In the genomic region with DNA sequence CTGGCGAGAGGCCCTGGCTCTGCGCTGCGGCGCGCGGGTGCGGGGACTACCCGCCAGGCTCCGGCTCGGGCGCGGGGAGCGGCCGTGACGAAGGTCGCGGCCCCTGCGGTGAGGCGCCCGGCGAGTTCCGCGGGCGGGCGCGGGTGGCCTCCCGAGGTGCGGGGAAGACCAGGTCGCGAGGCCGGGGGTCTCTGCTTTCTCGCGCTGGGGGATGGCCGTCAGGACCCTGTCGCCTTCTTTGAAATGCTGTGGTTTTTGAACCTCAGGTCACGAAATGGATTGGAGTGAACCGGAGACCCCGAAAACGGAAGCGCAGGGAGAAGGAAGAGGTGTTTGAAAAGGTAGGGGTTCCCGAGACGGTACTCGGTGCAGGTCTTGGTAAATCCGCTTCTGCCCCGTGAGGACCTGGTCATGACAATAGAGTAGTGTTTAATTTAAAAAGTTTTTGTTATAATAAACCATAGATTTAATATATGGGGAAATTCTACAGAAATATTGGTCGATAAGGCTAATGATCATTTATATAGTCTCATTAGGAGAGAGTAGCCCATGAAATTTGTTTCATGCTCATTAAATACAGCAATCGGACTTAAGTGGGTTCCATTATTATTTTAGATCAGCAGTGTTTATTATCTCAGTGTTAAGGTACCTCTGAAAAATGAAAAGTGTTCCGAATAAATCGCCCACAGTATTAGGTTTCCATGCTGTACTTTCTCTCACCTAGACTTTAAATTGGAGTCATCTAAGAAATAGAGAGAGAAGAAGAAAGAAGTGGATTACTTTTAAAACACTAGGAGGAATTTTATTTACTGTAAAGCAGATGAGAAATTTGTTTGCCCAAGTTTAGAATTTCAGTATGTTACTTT, we compare ENCODE assay signal across 8 cellular contexts.
DNase-seq lines count a peak whose midpoint lies in the region; ATAC-seq and TF ChIP-seq lines count a peak whose summit lies in the region.

No MANE protein-coding gene starts in this region.

- H3K4me3 Mint-ChIP-seq in nephron progenitor cell = peak overlapping the region; percentile 95

- peak; percentile 61 for DNase-seq in activated CD8-positive, alpha-beta memory T cell treated with anti-CD3 and anti-CD28 coated beads for 24 hours
- DNase-seq in activated CD8-positive, alpha-beta memory T cell treated with anti-CD3 and anti-CD28 coated beads, Interleukin-2, amount 50 U/mL, for 48 hours = no peak
- DNase-seq in NCI-H526 treated with DMSO at 0.1 percent for 48 hours (lab: John Stamatoyannopoulos, UW) (peak; percentile 44), nephron progenitor cell (peak; percentile 18), NOMO-1 treated with dmso at 0.1 percent for 144 hours (lab: John Stamatoyannopoulos, UW; ENCODE audit: unreplicated experiment) (no peak), germinal center (ENCODE audit: low spot score) (no peak)
- no peak for DNase-seq in effector memory CD4-positive, alpha-beta T cell

- peaks cover 64% of the 10 kb centered on the region for H3K4me1 Mint-ChIP-seq in nephron progenitor cell

- H3K9me3 Mint-ChIP-seq in nephron progenitor cell = no peaks in the 10 kb centered on the region

- peaks cover 7% of the 10 kb centered on the region for H3K36me3 Mint-ChIP-seq in nephron progenitor cell (ENCODE audit: low read depth)

- TF ChIP-seq CTCF in nephron progenitor cell (IDR thresholded peaks at IDR 0.05) = no peak

- peaks cover 11% of the 10 kb centered on the region for H3K4me1 ChIP-seq in effector memory CD4-positive, alpha-beta T cell (ENCODE audit: control insufficient read depth, insufficient read depth, low read length, poor library complexity, severe bottlenecking)

- H3K27me3 Mint-ChIP-seq in nephron progenitor cell (ENCODE audit: low read depth, poor library complexity) = peaks cover 4% of the 10 kb centered on the region

- H3K36me3 ChIP-seq in effector memory CD4-positive, alpha-beta T cell (ENCODE audit: control insufficient read depth, insufficient read depth, low read length) = no peaks in the 10 kb centered on the region

- no peaks in the 10 kb centered on the region for H3K9me3 ChIP-seq in effector memory CD4-positive, alpha-beta T cell (ENCODE audit: control insufficient read depth, low read length)

- no peak for ATAC-seq in HG03469 (IDR thresholded peaks at IDR 0.05; ENCODE audit: unreplicated experiment)

- peak overlapping the region; percentile 83 for H3K27ac Mint-ChIP-seq in nephron progenitor cell

- peak overlapping the region; percentile 47 for H3K4me3 ChIP-seq in effector memory CD4-positive, alpha-beta T cell (ENCODE audit: insufficient read depth, low read depth, low read length, poor library complexity, severe bottlenecking)

- H3K27ac ChIP-seq in effector memory CD4-positive, alpha-beta T cell (ENCODE audit: insufficient read depth, low read length, poor library complexity, severe bottlenecking) = no peak overlapping the region

- peaks cover 15% of the 10 kb centered on the region for H3K27me3 ChIP-seq in effector memory CD4-positive, alpha-beta T cell (replicated peaks; ENCODE audit: control insufficient read depth, insufficient read depth, low read length, poor library complexity, severe bottlenecking)

Comparison
In these comparisons a context has a peak if more than half of its experiments do, and no peak if none do; other contexts are left out.
1. DNase-seq: peak in activated CD8-positive, alpha-beta memory T cell treated with anti-CD3 and anti-CD28 coated beads for 24 hours (single experiment), NCI-H526 treated with DMSO at 0.1 percent for 48 hours (single experiment) and nephron progenitor cell (single experiment); none in activated CD8-positive, alpha-beta memory T cell treated with anti-CD3 and anti-CD28 coated beads, Interleukin-2, amount 50 U/mL, for 48 hours (single experiment), effector memory CD4-positive, alpha-beta T cell (0 of 3), NOMO-1 treated with dmso at 0.1 percent for 144 hours (single experiment) and germinal center (single experiment).